ENCODE assay signal across 18 cellular contexts in the genomic region with DNA sequence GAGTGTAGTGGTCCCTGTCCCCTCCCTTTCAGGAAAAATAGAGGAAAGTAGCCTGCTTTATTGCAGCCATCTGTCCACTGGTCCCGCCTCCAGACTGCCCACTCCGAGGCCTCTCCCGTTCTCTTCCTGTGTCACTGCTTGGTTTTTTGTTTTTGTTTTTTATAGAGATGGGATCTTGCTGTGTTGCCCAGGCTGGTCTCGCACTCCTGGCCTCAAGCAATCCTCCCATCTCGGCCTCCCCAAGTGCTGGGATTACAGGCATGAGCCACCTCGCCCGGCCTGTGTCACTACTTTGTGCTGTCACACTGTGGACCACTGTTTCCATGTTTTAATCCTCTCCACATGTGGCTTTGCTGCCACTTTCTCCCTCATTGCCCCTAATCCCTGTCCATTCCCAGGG.
DNase-seq lines count a peak whose midpoint lies in the region; ATAC-seq and TF ChIP-seq lines count a peak whose summit lies in the region.
"Had no signal": no experiment of that assay in that cellular context is flagged by ENCODE, and none has a peak within 500 bp of the region (broad histone marks: within the 10 kb centered on the region; RNA-seq: fewer than 3 reads in every experiment).

No MANE protein-coding gene starts in this region.

- H2BK15ac ChIP-seq in IMR-90 (ENCODE audit: low read depth, low read length) = no peak overlapping the region

- no peaks in the 10 kb centered on the region for H3K36me3 ChIP-seq in IMR-90 (ENCODE audit: control insufficient read depth, insufficient read depth, low read length)
- H3K36me3 ChIP-seq in gastrocnemius medialis = no peaks in the 10 kb centered on the region
- H3K36me3 ChIP-seq: BE2C had no signal

- H3K4me1 Mint-ChIP-seq in glutamatergic neuron (ENCODE audit: low read depth, unreplicated experiment) = peaks cover 28% of the 10 kb centered on the region

- no peak overlapping the region for H4K5ac ChIP-seq in IMR-90 (ENCODE audit: low read depth, low read length)

- H2BK120ac ChIP-seq in IMR-90 (ENCODE audit: low read depth, low read length) = no peak overlapping the region

- H3K9me3 ChIP-seq in IMR-90 (ENCODE audit: control insufficient read depth, insufficient read depth, low read length) (no peaks in the 10 kb centered on the region), gastrocnemius medialis (no peaks in the 10 kb centered on the region)
- H3K9me3 ChIP-seq: BE2C had no signal

- H3K4me3 Mint-ChIP-seq in glutamatergic neuron (ENCODE audit: unreplicated experiment) = no peak overlapping the region
- H3K4me3 Mint-ChIP-seq: CD4-positive, CD25-positive, alpha-beta regulatory T cell; CD8-positive, alpha-beta memory T cell; HFFc6 had no signal

- H2AK9ac ChIP-seq in IMR-90 (replicated peaks; ENCODE audit: low read depth, low read length, poor library complexity) = no peak overlapping the region

- H3K9me3 Mint-ChIP-seq in glutamatergic neuron (ENCODE audit: unreplicated experiment) = peaks cover 28% of the 10 kb centered on the region
- H3K9me3 Mint-ChIP-seq: HFFc6 had no signal

- no peak overlapping the region for H3K14ac ChIP-seq in IMR-90 (replicated peaks; ENCODE audit: low read depth, low read length)

- H2AFZ ChIP-seq in IMR-90 (replicated peaks; ENCODE audit: low read length, poor library complexity) = no peak overlapping the region
- H2AFZ ChIP-seq: GM23248 had no signal

- no peak for DNase-seq in IMR-90
- DNase-seq in cerebellar cortex (ENCODE audit: low spot score) = peak; percentile 48
- DNase-seq in glutamatergic neuron = no peak
- DNase-seq in NCI-H2081 treated with DMSO at 0.1 percent for 48 hours (lab: John Stamatoyannopoulos, UW) = no peak
- no peak for DNase-seq in gastrocnemius medialis
- DNase-seq: ACHN; BE2C; CD4-positive, CD25-positive, alpha-beta regulatory T cell; CD8-positive, alpha-beta memory T cell; COR-L47; DMS 273 treated with DMSO at 0.1 percent for 48 hours; DMS53; DND-41; EL; GM23248; HCEC 1CT; HFFc6 had no signal

- no peak overlapping the region for H4K91ac ChIP-seq in IMR-90 (ENCODE audit: insufficient read depth, low read depth, low read length)

- no peak for TF ChIP-seq POLR2A in IMR-90 (IDR thresholded peaks at IDR 0.05; ENCODE audit: low read depth, low read length)
- no peak for TF ChIP-seq POLR2A in gastrocnemius medialis (IDR thresholded peaks at IDR 0.05)

- in situ Hi-C loops in IMR-90 (cut with MboI; ENCODE audit: low sequenced_read_pairs) = loop anchor here (5.0 to 10.0 kb wide), 2 partner anchors 308 to 495 kb away; no protein-coding TSS in a partner anchor
- in situ Hi-C loops in gastrocnemius medialis (cut with MboI; ENCODE audit: low sequenced_read_pairs in 4 of 4) = loop anchor here in 2 of 4 donors (5.0 to 10.0 kb wide), 2 partner anchors 305 to 308 kb away; no protein-coding TSS in a partner anchor

- H4K20me1 ChIP-seq in IMR-90 (ENCODE audit: insufficient read depth, low read length) = peaks cover 5% of the 10 kb centered on the region; the same call in 1 of the 2 replicates

- no peak overlapping the region for H3K56ac ChIP-seq in IMR-90 (ENCODE audit: extremely low read depth, insufficient read depth, low read length)

- CTCF ChIA-PET in IMR-90 (lab: Yijun Ruan, JAX) = no interaction called here

- no peak overlapping the region for H3K4me2 ChIP-seq in IMR-90 (ENCODE audit: low read depth, low read length)

- dilution Hi-C loops in IMR-90 (cut with HindIII; ENCODE audit: low sequenced_read_pairs, unreplicated experiment) = no loop called here

- no peak overlapping the region for H2BK20ac ChIP-seq in IMR-90 (ENCODE audit: low read depth, low read length)

- H3K9ac ChIP-seq in IMR-90 (ENCODE audit: low read depth, low read length) = no peak overlapping the region
- H3K9ac ChIP-seq: GM23248 had no signal

- peaks cover 6 to 7% of the 10 kb centered on the region in 2 experiments; a peak in 3 of 4 replicates for H3K79me1 ChIP-seq in IMR-90 (ENCODE audit: low read depth in 1 of 2, low read length in 2 of 2)

- POLR2A ChIA-PET in IMR-90 (lab: Charles Lee; ENCODE audit: unreplicated experiment) = no interaction called here

- no peak overlapping the region for H3K4ac ChIP-seq in IMR-90 (ENCODE audit: low read depth, low read length)

- intact Hi-C loops in IMR-90 (cut with micrococcal nuclease) = no loop called here
- intact Hi-C loops in gastrocnemius medialis (cut with DNase I; ENCODE audit: low total_unique reads) = no loop called here

- H3K4me3 ChIP-seq in IMR-90 (ENCODE audit: insufficient read depth, low read depth, low read length) = no peak overlapping the region
- H3K4me3 ChIP-seq in gastrocnemius medialis = no peak overlapping the region
- H3K4me3 ChIP-seq: GM23248 had no signal

- peak overlapping the region; percentile 48 for H3K27ac Mint-ChIP-seq in glutamatergic neuron (ENCODE audit: unreplicated experiment)
- H3K27ac Mint-ChIP-seq: CD8-positive, alpha-beta memory T cell; HFFc6 had no signal

- TF ChIP-seq RAD21 in IMR-90 (IDR thresholded peaks at IDR 0.05; ENCODE audit: low read length) = no peak

- no peak overlapping the region for H3K18ac ChIP-seq in IMR-90 (ENCODE audit: low read depth, low read length)

- H3K23ac ChIP-seq in IMR-90 (ENCODE audit: low read depth, low read length) = no peak overlapping the region

- 100% methylated on average over 2 of the region's 7 CpGs; no CpG with 5 or more reads in 1 of the 2 experiments for WGBS in IMR-90 (ENCODE audit: extremely low coverage in 2 of 2, insufficient read length in 1 of 2), 2 experiments

- H3K27me3 ChIP-seq in IMR-90 (ENCODE audit: control insufficient read depth, insufficient read depth, low read length) = no peaks in the 10 kb centered on the region
- peaks cover 5 to 9% (median 7%) of the 10 kb centered on the region in 3 donors for H3K27me3 ChIP-seq in gastrocnemius medialis
- H3K27me3 ChIP-seq: BE2C had no signal

- H2BK5ac ChIP-seq in IMR-90 (ENCODE audit: low read depth, low read length, poor library complexity, severe bottlenecking) = no peak overlapping the region

- peaks cover 13% of the 10 kb centered on the region for H3K4me1 ChIP-seq in IMR-90 (ENCODE audit: control insufficient read depth, insufficient read depth, low read length)
- peaks cover 9 to 16% of the 10 kb centered on the region in 2 donors for H3K4me1 ChIP-seq in gastrocnemius medialis

- H3K36me3 Mint-ChIP-seq in glutamatergic neuron (ENCODE audit: unreplicated experiment) = peaks cover 5% of the 10 kb centered on the region
- H3K36me3 Mint-ChIP-seq: CD4-positive, CD25-positive, alpha-beta regulatory T cell had no signal

- H3K27ac ChIP-seq in IMR-90 (ENCODE audit: insufficient read depth, low read length) = no peak overlapping the region
- no peak overlapping the region for H3K27ac ChIP-seq in gastrocnemius medialis
- H3K27ac ChIP-seq: GM23248 had no signal

- H3K27me3 Mint-ChIP-seq in glutamatergic neuron (ENCODE audit: unreplicated experiment) = peaks cover 7% of the 10 kb centered on the region

- ATAC-seq in IMR-90 (ENCODE audit: low read depth) (no peak), HG02588 (IDR thresholded peaks at IDR 0.05; ENCODE audit: unreplicated experiment) (no peak), gastrocnemius medialis (no peak)

- no peak for TF ChIP-seq CTCF in IMR-90 (conservative IDR thresholded peaks at IDR 0.05; ENCODE audit: low read depth, low read length)
- TF ChIP-seq CTCF in glutamatergic neuron (IDR thresholded peaks at IDR 0.05; ENCODE audit: partially characterized antibody, unreplicated experiment) = no peak
- TF ChIP-seq CTCF in gastrocnemius medialis (IDR thresholded peaks at IDR 0.05 in 4 of 5, conservative IDR thresholded peaks at IDR 0.05 in 1 of 5) = no peak

- peak overlapping the region; percentile 46; the same call in 1 of the 2 replicates for H2AK5ac ChIP-seq in IMR-90 (ENCODE audit: low read depth, low read length)

- BruUV-seq in IMR-90 (replicated peaks; lab: Mats Ljungman, UMichigan) = no TSS peak

- peaks cover 5% of the 10 kb centered on the region for H3K9me1 ChIP-seq in IMR-90 (ENCODE audit: insufficient read depth, low read length)

- H4K8ac ChIP-seq in IMR-90 (ENCODE audit: low read depth in 2 of 2, low read length in 2 of 2) = no peak overlapping the region

TF ChIP-seq in IMR-90, 13 proteins besides CTCF, POLR2A, EP300 and RAD21:
- TF ChIP-seq MXI1 (IDR thresholded peaks at IDR 0.05; ENCODE audit: borderline replicate concordance, low read depth, low read length) (no peak), BHLHE40 (IDR thresholded peaks at IDR 0.05; ENCODE audit: low read depth, low read length) (no peak), RFX5 (IDR thresholded peaks at IDR 0.05; ENCODE audit: low read depth, low read length) (no peak), MAFK (IDR thresholded peaks at IDR 0.05; ENCODE audit: low read depth, low read length) (no peak), RCOR1 (IDR thresholded peaks at IDR 0.05; ENCODE audit: insufficient replicate concordance, low read length) (no peak), FOS (IDR thresholded peaks at IDR 0.05; ENCODE audit: low read depth, low read length) (no peak), CHD1 (IDR thresholded peaks at IDR 0.05; ENCODE audit: low read depth, low read length) (no peak)
- TF ChIP-seq, protein P1, sequence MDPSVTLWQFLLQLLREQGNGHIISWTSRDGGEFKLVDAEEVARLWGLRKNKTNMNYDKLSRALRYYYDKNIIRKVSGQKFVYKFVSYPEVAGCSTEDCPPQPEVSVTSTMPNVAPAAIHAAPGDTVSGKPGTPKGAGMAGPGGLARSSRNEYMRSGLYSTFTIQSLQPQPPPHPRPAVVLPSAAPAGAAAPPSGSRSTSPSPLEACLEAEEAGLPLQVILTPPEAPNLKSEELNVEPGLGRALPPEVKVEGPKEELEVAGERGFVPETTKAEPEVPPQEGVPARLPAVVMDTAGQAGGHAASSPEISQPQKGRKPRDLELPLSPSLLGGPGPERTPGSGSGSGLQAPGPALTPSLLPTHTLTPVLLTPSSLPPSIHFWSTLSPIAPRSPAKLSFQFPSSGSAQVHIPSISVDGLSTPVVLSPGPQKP (IDR thresholded peaks at IDR 0.05; ENCODE audit: borderline replicate concordance, low read depth, low read length) = no peak
- TF ChIP-seq, protein P2, sequence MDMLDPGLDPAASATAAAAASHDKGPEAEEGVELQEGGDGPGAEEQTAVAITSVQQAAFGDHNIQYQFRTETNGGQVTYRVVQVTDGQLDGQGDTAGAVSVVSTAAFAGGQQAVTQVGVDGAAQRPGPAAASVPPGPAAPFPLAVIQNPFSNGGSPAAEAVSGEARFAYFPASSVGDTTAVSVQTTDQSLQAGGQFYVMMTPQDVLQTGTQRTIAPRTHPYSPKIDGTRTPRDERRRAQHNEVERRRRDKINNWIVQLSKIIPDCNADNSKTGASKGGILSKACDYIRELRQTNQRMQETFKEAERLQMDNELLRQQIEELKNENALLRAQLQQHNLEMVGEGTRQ (IDR thresholded peaks at IDR 0.05; ENCODE audit: low read depth, low read length) = no peak
